ENCODE assay signal across 17 cellular contexts in the genomic region with DNA sequence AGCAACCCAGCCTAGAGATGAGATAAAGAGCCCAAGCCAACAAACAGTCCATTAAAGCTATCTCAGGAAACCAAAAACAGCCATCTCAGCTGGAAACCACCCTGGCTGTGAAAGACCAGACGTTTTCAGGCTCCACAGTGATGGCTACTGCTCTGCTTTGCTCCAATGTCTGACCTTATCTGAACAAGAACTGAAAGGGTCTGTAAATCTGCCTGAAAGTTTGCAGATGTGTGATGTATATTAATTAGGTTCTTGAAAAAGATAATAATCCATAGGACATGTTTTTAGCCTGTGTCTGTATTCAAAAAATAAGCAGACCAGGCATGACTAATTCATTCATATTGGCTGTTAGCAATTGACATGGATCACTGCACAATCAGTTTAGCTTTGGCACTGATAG.
DNase-seq lines count a peak whose midpoint lies in the region; ATAC-seq and TF ChIP-seq lines count a peak whose summit lies in the region.
"Had no signal": no experiment of that assay in that cellular context is flagged by ENCODE, and none has a peak within 500 bp of the region (broad histone marks: within the 10 kb centered on the region; RNA-seq: fewer than 3 reads in every experiment).

No MANE protein-coding gene starts in this region.

- peaks cover 17% of the 10 kb centered on the region for H3K4me1 Mint-ChIP-seq in mesothelial cell of epicardium

- TF ChIP-seq CTCF in astrocyte of the cerebellum (IDR thresholded peaks at IDR 0.05; ENCODE audit: low read depth, low read length, missing control alignments) (no peak), mesothelial cell of epicardium (IDR thresholded peaks at IDR 0.05; ENCODE audit: unreplicated experiment) (no peak), psoas muscle (IDR thresholded peaks at IDR 0.05) (no peak)

- no peaks in the 10 kb centered on the region for H3K36me3 Mint-ChIP-seq in mesothelial cell of epicardium

- no peak for ATAC-seq in psoas muscle
- ATAC-seq: HepG2 had no signal

- no peaks in the 10 kb centered on the region for H3K27me3 Mint-ChIP-seq in mesothelial cell of epicardium (ENCODE audit: low read depth)
- H3K27me3 Mint-ChIP-seq: CD4-positive, alpha-beta T cell had no signal

- H3K9me3 Mint-ChIP-seq in mesothelial cell of epicardium, result no peaks in the 10 kb centered on the region
- H3K9me3 Mint-ChIP-seq: CD4-positive, alpha-beta T cell had no signal

- no peak overlapping the region for H3K4me3 ChIP-seq in astrocyte of the cerebellum (ENCODE audit: low read depth, low read length)
- H3K4me3 ChIP-seq in psoas muscle, result no peak overlapping the region
- H3K4me3 ChIP-seq: PC-9 had no signal

- no peak overlapping the region for H3K27ac ChIP-seq in psoas muscle
- H3K27ac ChIP-seq: KMS-11, PC-9 had no signal

- H3K36me3 ChIP-seq in psoas muscle (ENCODE audit: insufficient read depth in 1 of 2, low read depth in 1 of 2), result no peaks in the 10 kb centered on the region

- in situ Hi-C loops in astrocyte of the cerebellum (cut with HindIII; ENCODE audit: low sequenced_read_pairs), result no loop called here

- no peaks in the 10 kb centered on the region for H3K9me3 ChIP-seq in psoas muscle

- 9 to 16% (median 12%) methylated on average over 1 of the region's 1 CpG for WGBS in psoas muscle, 3 donors

- no peak overlapping the region for H3K27ac Mint-ChIP-seq in mesothelial cell of epicardium
- H3K27ac Mint-ChIP-seq: CD4-positive, alpha-beta T cell had no signal

- no peak overlapping the region for H3K4me3 Mint-ChIP-seq in mesothelial cell of epicardium
- H3K4me3 Mint-ChIP-seq: CD4-positive, alpha-beta T cell had no signal

- no peaks in the 10 kb centered on the region for H3K4me1 ChIP-seq in psoas muscle

- peak; percentile 58 for DNase-seq in DMS 273 treated with DMSO at 0.1 percent for 48 hours (lab: John Stamatoyannopoulos, UW)
- DNase-seq in NCI-H446 (lab: John Stamatoyannopoulos, UW), result peak; percentile 84 to 86
- DNase-seq in astrocyte of the cerebellum (ENCODE audit: low read depth), result peak; percentile 3
- DNase-seq in islet precursor cell, result peak; percentile 56
- DNase-seq in NCI-H226, result no peak
- no peak for DNase-seq in mucosa of gallbladder (ENCODE audit: low spot score)
- no peak for DNase-seq in mesothelial cell of epicardium (ENCODE audit: low spot score in 2 of 2, unreplicated experiment in 2 of 2)
- no peak for DNase-seq in psoas muscle
- DNase-seq: AML-193; Calu3; CD4-positive, alpha-beta T cell; NCI-H1092; NCI-H187 treated with DMSO at 0.1 percent for 48 hours; NCI-H526; PC-9 had no signal

- no peaks in the 10 kb centered on the region for H3K27me3 ChIP-seq in psoas muscle (ENCODE audit: insufficient read depth in 3 of 3, low read length in 2 of 3)

- intact Hi-C loops in psoas muscle (cut with DNase I), result no loop called here

Comparison
In these comparisons a context has a peak if more than half of its experiments do, and no peak if none do; other contexts are left out.
1. DNase-seq: peak in DMS 273 treated with DMSO at 0.1 percent for 48 hours (single experiment), NCI-H446 (2 of 2), astrocyte of the cerebellum (single experiment) and islet precursor cell (single experiment); none in NCI-H226 (single experiment), mucosa of gallbladder (single experiment), mesothelial cell of epicardium (0 of 2) and psoas muscle (0 of 2).